8 cellular contexts compared by ENCODE assay signal in genomic region chr14:100747021-100747586, GRCh38. TPM values are rescaled to one million over a fixed set of nuclear protein-coding genes. Genes with fewer than 3 reads are reported as not detected.
A peak's percentile ranks its signal among the peaks of the same experiment; 100 is the strongest.
DNase-seq lines count a peak whose midpoint lies in the region; ATAC-seq, FAIRE-seq and TF ChIP-seq lines count a peak whose summit lies in the region.

No MANE protein-coding gene starts in this region.

- peak overlapping the region; percentile 32 for H3K18ac ChIP-seq in neuronal stem cell (ENCODE audit: low read length)

- H3K4me2 ChIP-seq in neuronal stem cell (ENCODE audit: insufficient read depth, low read length, poor library complexity, severe bottlenecking): no peak overlapping the region

- no peak overlapping the region for H3K27ac Mint-ChIP-seq in endothelial cell (ENCODE audit: unreplicated experiment)

- ATAC-seq in HG03159 (IDR thresholded peaks at IDR 0.05; ENCODE audit: unreplicated experiment) (no peak), HG02610 (IDR thresholded peaks at IDR 0.05; ENCODE audit: unreplicated experiment) (no peak)

- no peak overlapping the region for H3K27ac ChIP-seq in neuronal stem cell (replicated peaks; ENCODE audit: low read length)

- TF ChIP-seq CTCF in bronchial epithelial cell (IDR thresholded peaks at IDR 0.05; ENCODE audit: insufficient read depth, low read length, severe bottlenecking): no peak
- TF ChIP-seq CTCF in endothelial cell (IDR thresholded peaks at IDR 0.05; ENCODE audit: unreplicated experiment): no peak

- no peak overlapping the region for H3K4me3 ChIP-seq in bronchial epithelial cell (ENCODE audit: low read depth, low read length)
- no peak overlapping the region for H3K4me3 ChIP-seq in neuronal stem cell (ENCODE audit: low read length in 2 of 2)

- H3K27me3 ChIP-seq in bronchial epithelial cell (ENCODE audit: control insufficient read depth, insufficient read depth, low read length) (no peaks in the 10 kb centered on the region), neuronal stem cell (ENCODE audit: control insufficient read depth in 3 of 3, insufficient read depth in 3 of 3, low read depth in 1 of 3, low read length in 3 of 3) (no peaks in the 10 kb centered on the region)

- H3K4me3 Mint-ChIP-seq in endothelial cell (ENCODE audit: unreplicated experiment): no peak overlapping the region

- no peak overlapping the region for H2BK12ac ChIP-seq in neuronal stem cell (ENCODE audit: low read length)

- DNase-seq in GM04503 (ENCODE audit: low read depth): peak; percentile 93
- peak; percentile 75 for DNase-seq in NCI-H2029 (lab: John Stamatoyannopoulos, UW)
- peak; percentile 99 for DNase-seq in bronchial epithelial cell (ENCODE audit: low read depth)
- no peak for DNase-seq in neuronal stem cell (ENCODE audit: low spot score)
- DNase-seq in endothelial cell (ENCODE audit: low spot score): no peak
- DNase-seq in activated CD8-positive, alpha-beta memory T cell treated with anti-CD3 and anti-CD28 coated beads, Interleukin-2, amount 50 U/mL, for 48 hours: no peak

- H3K36me3 ChIP-seq in bronchial epithelial cell (ENCODE audit: control insufficient read depth, insufficient read depth, low read length) (no peaks in the 10 kb centered on the region), neuronal stem cell (replicated peaks in 1 of 2; ENCODE audit: control insufficient read depth in 2 of 2, insufficient read depth in 2 of 2, low read length in 2 of 2) (no peaks in the 10 kb centered on the region)

- no peaks in the 10 kb centered on the region for H3K9me3 Mint-ChIP-seq in endothelial cell (ENCODE audit: unreplicated experiment)

- H2BK120ac ChIP-seq in neuronal stem cell (ENCODE audit: low read depth, low read length): no peak overlapping the region

- no peaks in the 10 kb centered on the region for H3K4me1 ChIP-seq in neuronal stem cell (ENCODE audit: control insufficient read depth in 2 of 2, insufficient read depth in 1 of 2, low read depth in 1 of 2, low read length in 2 of 2)

- H3K4me1 Mint-ChIP-seq in endothelial cell (ENCODE audit: unreplicated experiment): no peaks in the 10 kb centered on the region

- H3K36me3 Mint-ChIP-seq in endothelial cell (ENCODE audit: low read depth, unreplicated experiment): no peaks in the 10 kb centered on the region

- H2AK5ac ChIP-seq in neuronal stem cell (ENCODE audit: low read depth, low read length): no peak overlapping the region

- no peak overlapping the region for H2BK5ac ChIP-seq in neuronal stem cell (ENCODE audit: low read length)

- H3K27me3 Mint-ChIP-seq in endothelial cell (ENCODE audit: unreplicated experiment): no peaks in the 10 kb centered on the region

- no peak overlapping the region for H2AFZ ChIP-seq in neuronal stem cell (ENCODE audit: low read length)

- H3K9me3 ChIP-seq in neuronal stem cell (replicated peaks in 1 of 2; ENCODE audit: control insufficient read depth in 2 of 2, insufficient read depth in 1 of 2, low read depth in 1 of 2, low read length in 2 of 2): no peaks in the 10 kb centered on the region

- no peak overlapping the region for H4K8ac ChIP-seq in neuronal stem cell (ENCODE audit: low read depth, low read length)

- peak overlapping the region; percentile 69 for H2BK15ac ChIP-seq in neuronal stem cell (ENCODE audit: low read length)

- H3K4ac ChIP-seq in neuronal stem cell (ENCODE audit: low read length): no peak overlapping the region

- peak overlapping the region; percentile 56 for H4K91ac ChIP-seq in neuronal stem cell (ENCODE audit: low read depth, low read length, poor library complexity)

- no peak overlapping the region for H3K9ac ChIP-seq in neuronal stem cell (ENCODE audit: low read depth, low read length, poor library complexity)

- peak overlapping the region; percentile 17 for H3K23ac ChIP-seq in neuronal stem cell (ENCODE audit: low read depth, low read length, poor library complexity)

- FAIRE-seq in bronchial epithelial cell (lab: Jason Lieb, UNC): peak; percentile 92

- H3K14ac ChIP-seq in neuronal stem cell (ENCODE audit: low read length): no peak overlapping the region

- no peaks in the 10 kb centered on the region for H3K79me1 ChIP-seq in neuronal stem cell (ENCODE audit: low read depth, low read length)

- WGBS in neuronal stem cell (ENCODE audit: extremely low coverage in 2 of 2, insufficient read length in 2 of 2, insufficient replicate concordance in 1 of 2), 2 donors: no CpG with 5 or more reads among the region's 9 CpGs

RNA-seq across cellular contexts. Expression of gene DLK1, which starts 20.4 kb away (rescaled TPM):
- total RNA-seq in bronchial epithelial cell (not detected in 2 replicates), endothelial cell (ENCODE audit: unreplicated experiment) (1.3 TPM)
- 6,496 TPM for polyA plus RNA-seq in neuronal stem cell (2013, experiment 1 of 2)
- 6,408 TPM for polyA plus RNA-seq in neuronal stem cell (2013, experiment 2 of 2)

Comparison
In these comparisons a context has a peak if more than half of its experiments do, and no peak if none do; other contexts are left out.
1. DNase-seq: peak in GM04503 (single experiment), NCI-H2029 (single experiment) and bronchial epithelial cell (single experiment); none in neuronal stem cell (single experiment), endothelial cell (single experiment) and activated CD8-positive, alpha-beta memory T cell treated with anti-CD3 and anti-CD28 coated beads, Interleukin-2, amount 50 U/mL, for 48 hours (single experiment).